Comparison of ENCODE assay signal across 36 cellular contexts in the genomic region with DNA sequence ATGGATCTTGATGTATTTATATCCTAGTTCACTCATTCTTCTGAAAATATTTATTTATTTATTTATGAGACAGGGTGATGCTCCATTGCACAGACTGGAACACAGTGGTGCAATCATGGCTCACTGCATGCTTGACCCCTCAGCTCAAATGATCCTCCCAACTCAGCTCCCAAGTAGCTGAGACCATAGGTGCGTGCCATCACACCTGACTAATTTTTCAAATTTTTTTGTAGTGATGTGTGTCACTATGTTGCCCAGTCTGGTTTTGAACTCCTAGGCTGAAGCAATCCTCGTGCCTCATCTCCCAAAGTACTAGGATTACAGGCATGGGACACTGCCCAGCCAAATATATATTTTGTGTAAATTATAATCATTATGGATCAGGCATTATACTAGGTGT.
"Had no signal": no experiment of that assay in that cellular context is flagged by ENCODE, and none has a peak within 500 bp of the region (broad histone marks: within the 10 kb centered on the region; RNA-seq: fewer than 3 reads in every experiment).

No MANE protein-coding gene starts in this region.

- H3K36me3 ChIP-seq: ascending aorta, MG63, Peyer's patch, WERI-Rb-1 had no signal

- H3K27ac ChIP-seq: ascending aorta, Peyer's patch, RWPE1, WERI-Rb-1 had no signal

- H3K4me1 ChIP-seq: ascending aorta, Peyer's patch had no signal

- DNase-seq: activated CD4-positive, alpha-beta memory T cell treated with anti-CD3 and anti-CD28 coated beads, Interleukin-2, amount 10 ng/mL, durations not matched to agents 7 days and 5 days; activated CD4-positive, alpha-beta T cell treated with anti-CD3 and anti-CD28 coated beads for 1 hour; activated CD4-positive, alpha-beta T cell treated with anti-CD3 and anti-CD28 coated beads for 48 hours; activated CD4-positive, CD25-positive, alpha-beta regulatory T cell; activated CD8-positive, alpha-beta memory T cell treated with anti-CD3 and anti-CD28 coated beads for 24 hours; activated CD8-positive, alpha-beta memory T cell treated with anti-CD3 and anti-CD28 coated beads, Interleukin-2, amount 10 ng/mL, durations not matched to agents 7 days and 5 days; activated CD8-positive, alpha-beta memory T cell treated with anti-CD3 and anti-CD28 coated beads, Interleukin-2, amount 50 U/mL, for 48 hours; activated effector memory CD4-positive, alpha-beta T cell treated with anti-CD3 and anti-CD28 coated beads, Interleukin-2, amount 50 U/mL, for 16 hours; activated naive CD4-positive, alpha-beta T cell; activated naive CD4-positive, alpha-beta T cell treated with anti-CD3 and anti-CD28 coated beads, Interleukin-2, amount 50 U/mL, for 16 hours; activated naive CD8-positive, alpha-beta T cell treated with anti-CD3 and anti-CD28 coated beads for 36 hours; activated T-cell treated with anti-CD3 and anti-CD28 coated beads, Interleukin-2, amount 50 U/mL, for 72 hours; amygdala; Kasumi-1; KG1; MG63; NCI-H1048; NCI-H1105 treated with DMSO at 0.1 percent for 48 hours; NCI-H1436 treated with DMSO at 0.1 percent for 48 hours; NCI-H1694 treated with DMSO at 0.1 percent for 48 hours; NCI-H2029; NCI-H345; NCI-H526; NCI-H748 treated with DMSO at 0.1 percent for 48 hours; NK-92 treated with Interleukin-12 subunit alpha and Interleukin-12 subunit beta, amount 100 ng/mL, for 24 hours; PC-3; Peyer's patch; SIG-M5; T-cell; T-helper 17 cell; WERI-Rb-1 had no signal

- H3K9me3 ChIP-seq: ascending aorta, MG63, Peyer's patch had no signal

- H3K4me3 ChIP-seq: ascending aorta, MG63, Peyer's patch had no signal

- H3K9me3 Mint-ChIP-seq: activated CD4-positive, alpha-beta memory T cell treated with anti-CD3 and anti-CD28 coated beads, Interleukin-2, amount 10 ng/mL, durations not matched to agents 7 days and 5 days; activated naive CD8-positive, alpha-beta T cell treated with anti-CD3 and anti-CD28 coated beads for 36 hours; activated T-cell treated with anti-CD3 and anti-CD28 coated beads, Interleukin-2, amount 50 U/mL, for 72 hours; activated T-helper 17 cell treated with anti-CD3 and anti-CD28 coated beads, Interleukin-2, amount 50 U/mL, for 72 hours; T-cell had no signal

- H3K27me3 ChIP-seq: ascending aorta, MG63, Peyer's patch had no signal

- H3K4me3 Mint-ChIP-seq: activated CD4-positive, alpha-beta memory T cell treated with anti-CD3 and anti-CD28 coated beads, Interleukin-2, amount 10 ng/mL, durations not matched to agents 7 days and 5 days; activated CD8-positive, alpha-beta memory T cell treated with anti-CD3 and anti-CD28 coated beads, Interleukin-2, amount 10 ng/mL, durations not matched to agents 7 days and 5 days; activated naive CD8-positive, alpha-beta T cell treated with anti-CD3 and anti-CD28 coated beads for 36 hours; activated T-cell treated with anti-CD3 and anti-CD28 coated beads, Interleukin-2, amount 50 U/mL, for 72 hours; activated T-helper 17 cell treated with anti-CD3 and anti-CD28 coated beads, Interleukin-2, amount 50 U/mL, for 72 hours; T-cell; T-helper 17 cell had no signal

- ATAC-seq: activated CD8-positive, alpha-beta memory T cell treated with anti-CD3 and anti-CD28 coated beads, Interleukin-2, amount 10 ng/mL, durations not matched to agents 7 days and 5 days; activated T-cell treated with anti-CD3 and anti-CD28 coated beads, Interleukin-2, amount 50 U/mL, for 72 hours; activated T-helper 17 cell treated with anti-CD3 and anti-CD28 coated beads, Interleukin-2, amount 50 U/mL, for 72 hours; PC-3; Right ventricle myocardium inferior; SK-N-SH treated with all-trans-retinoic acid at 6 μM for 48 hours; T-cell; T-helper 17 cell had no signal

- H3K36me3 Mint-ChIP-seq: activated CD8-positive, alpha-beta memory T cell treated with anti-CD3 and anti-CD28 coated beads, Interleukin-2, amount 10 ng/mL, durations not matched to agents 7 days and 5 days; activated naive CD8-positive, alpha-beta T cell treated with anti-CD3 and anti-CD28 coated beads for 36 hours; T-cell had no signal
